1 cellular context compared by ENCODE assay signal in the genomic region with DNA sequence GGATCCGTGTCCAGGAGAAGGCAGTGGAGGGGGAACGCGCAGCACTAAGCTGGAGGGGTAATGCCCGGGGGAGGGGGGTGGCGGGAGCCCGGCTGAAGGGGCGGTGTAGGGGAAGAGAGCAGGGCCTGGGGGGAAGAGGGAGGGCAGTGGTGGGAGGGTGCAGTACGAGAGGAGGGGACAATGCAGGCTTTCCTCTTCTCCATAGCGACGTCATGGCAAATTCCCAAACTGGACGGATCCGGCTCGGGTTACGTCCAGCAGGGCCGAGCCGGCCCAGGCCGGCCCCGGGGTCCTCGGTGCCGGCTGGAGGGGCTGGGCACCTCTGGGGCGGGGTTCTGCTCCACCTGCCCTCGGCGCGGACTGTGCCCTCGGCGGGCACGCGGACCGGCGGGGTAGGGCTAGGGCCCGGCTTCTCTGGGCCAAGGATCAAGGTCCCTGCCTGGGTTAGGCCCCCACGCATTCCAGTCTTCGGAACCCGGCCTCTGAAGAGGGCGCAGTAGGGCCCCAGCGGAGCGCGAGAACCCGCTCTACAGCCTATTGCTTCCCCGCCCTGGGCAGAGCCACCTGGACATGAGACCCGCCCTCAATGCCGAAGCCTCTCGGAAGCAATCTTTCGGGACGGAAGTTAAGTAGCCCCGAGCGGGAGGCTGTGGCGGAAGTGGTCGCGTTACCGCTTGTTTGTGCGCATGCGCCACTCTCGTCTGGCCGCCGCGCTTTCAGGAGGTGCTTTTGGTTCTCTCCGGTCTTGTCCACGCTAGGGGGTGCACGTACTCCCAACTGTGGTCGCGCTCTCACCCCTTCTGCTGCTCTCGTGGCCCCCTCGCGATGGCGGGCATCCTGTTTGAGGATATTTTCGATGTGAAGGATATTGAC.
TF ChIP-seq lines count a peak whose summit lies in the region.

No MANE protein-coding gene starts in this region.

TF ChIP-seq in HepG2, 621 proteins besides CTCF, POLR2A, EP300 and RAD21 (continued from another document and continues in another):
- TF ChIP-seq ZNF484 (CRISPR knock-in tag; IDR thresholded peaks at IDR 0.05; ENCODE audit: borderline replicate concordance, low read depth), result no peak
- TF ChIP-seq ZNF570 (CRISPR knock-in tag; IDR thresholded peaks at IDR 0.05; ENCODE audit: borderline replicate concordance), result no peak
- TF ChIP-seq, protein P1, sequence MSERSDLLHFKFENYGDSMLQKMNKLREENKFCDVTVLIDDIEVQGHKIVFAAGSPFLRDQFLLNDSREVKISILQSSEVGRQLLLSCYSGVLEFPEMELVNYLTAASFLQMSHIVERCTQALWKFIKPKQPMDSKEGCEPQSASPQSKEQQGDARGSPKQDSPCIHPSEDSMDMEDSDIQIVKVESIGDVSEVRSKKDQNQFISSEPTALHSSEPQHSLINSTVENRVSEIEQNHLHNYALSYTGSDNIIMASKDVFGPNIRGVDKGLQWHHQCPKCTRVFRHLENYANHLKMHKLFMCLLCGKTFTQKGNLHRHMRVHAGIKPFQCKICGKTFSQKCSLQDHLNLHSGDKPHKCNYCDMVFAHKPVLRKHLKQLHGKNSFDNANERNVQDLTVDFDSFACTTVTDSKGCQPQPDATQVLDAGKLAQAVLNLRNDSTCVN (CRISPR knock-in tag; IDR thresholded peaks at IDR 0.05; ENCODE audit: borderline replicate concordance), result no peak; the same call in 1 of the 2 replicates
- no peak for TF ChIP-seq IKZF4 (CRISPR knock-in tag; IDR thresholded peaks at IDR 0.05; ENCODE audit: borderline replicate concordance, low read depth, not compliant biosample characterization)
- no peak for TF ChIP-seq FOXA1 (IDR thresholded peaks at IDR 0.05)
- no peak for TF ChIP-seq FOXA1 (CRISPR knock-in tag; IDR thresholded peaks at IDR 0.05)
- TF ChIP-seq, protein P2, sequence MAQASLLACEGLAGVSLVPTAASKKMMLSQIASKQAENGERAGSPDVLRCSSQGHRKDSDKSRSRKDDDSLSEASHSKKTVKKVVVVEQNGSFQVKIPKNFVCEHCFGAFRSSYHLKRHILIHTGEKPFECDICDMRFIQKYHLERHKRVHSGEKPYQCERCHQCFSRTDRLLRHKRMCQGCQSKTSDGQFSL (CRISPR knock-in tag; IDR thresholded peaks at IDR 0.05), result no peak
- no peak; the same call in 1 of the 2 replicates for TF ChIP-seq ZFP36L2 (CRISPR knock-in tag; IDR thresholded peaks at IDR 0.05)
- peak; percentile 27; the same call in 1 of the 2 replicates for TF ChIP-seq RFXANK (CRISPR knock-in tag; IDR thresholded peaks at IDR 0.05)
- TF ChIP-seq, protein P3, sequence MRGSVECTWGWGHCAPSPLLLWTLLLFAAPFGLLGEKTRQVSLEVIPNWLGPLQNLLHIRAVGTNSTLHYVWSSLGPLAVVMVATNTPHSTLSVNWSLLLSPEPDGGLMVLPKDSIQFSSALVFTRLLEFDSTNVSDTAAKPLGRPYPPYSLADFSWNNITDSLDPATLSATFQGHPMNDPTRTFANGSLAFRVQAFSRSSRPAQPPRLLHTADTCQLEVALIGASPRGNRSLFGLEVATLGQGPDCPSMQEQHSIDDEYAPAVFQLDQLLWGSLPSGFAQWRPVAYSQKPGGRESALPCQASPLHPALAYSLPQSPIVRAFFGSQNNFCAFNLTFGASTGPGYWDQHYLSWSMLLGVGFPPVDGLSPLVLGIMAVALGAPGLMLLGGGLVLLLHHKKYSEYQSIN (CRISPR knock-in tag; IDR thresholded peaks at IDR 0.05; ENCODE audit: borderline replicate concordance), result no peak
- TF ChIP-seq, protein P4, sequence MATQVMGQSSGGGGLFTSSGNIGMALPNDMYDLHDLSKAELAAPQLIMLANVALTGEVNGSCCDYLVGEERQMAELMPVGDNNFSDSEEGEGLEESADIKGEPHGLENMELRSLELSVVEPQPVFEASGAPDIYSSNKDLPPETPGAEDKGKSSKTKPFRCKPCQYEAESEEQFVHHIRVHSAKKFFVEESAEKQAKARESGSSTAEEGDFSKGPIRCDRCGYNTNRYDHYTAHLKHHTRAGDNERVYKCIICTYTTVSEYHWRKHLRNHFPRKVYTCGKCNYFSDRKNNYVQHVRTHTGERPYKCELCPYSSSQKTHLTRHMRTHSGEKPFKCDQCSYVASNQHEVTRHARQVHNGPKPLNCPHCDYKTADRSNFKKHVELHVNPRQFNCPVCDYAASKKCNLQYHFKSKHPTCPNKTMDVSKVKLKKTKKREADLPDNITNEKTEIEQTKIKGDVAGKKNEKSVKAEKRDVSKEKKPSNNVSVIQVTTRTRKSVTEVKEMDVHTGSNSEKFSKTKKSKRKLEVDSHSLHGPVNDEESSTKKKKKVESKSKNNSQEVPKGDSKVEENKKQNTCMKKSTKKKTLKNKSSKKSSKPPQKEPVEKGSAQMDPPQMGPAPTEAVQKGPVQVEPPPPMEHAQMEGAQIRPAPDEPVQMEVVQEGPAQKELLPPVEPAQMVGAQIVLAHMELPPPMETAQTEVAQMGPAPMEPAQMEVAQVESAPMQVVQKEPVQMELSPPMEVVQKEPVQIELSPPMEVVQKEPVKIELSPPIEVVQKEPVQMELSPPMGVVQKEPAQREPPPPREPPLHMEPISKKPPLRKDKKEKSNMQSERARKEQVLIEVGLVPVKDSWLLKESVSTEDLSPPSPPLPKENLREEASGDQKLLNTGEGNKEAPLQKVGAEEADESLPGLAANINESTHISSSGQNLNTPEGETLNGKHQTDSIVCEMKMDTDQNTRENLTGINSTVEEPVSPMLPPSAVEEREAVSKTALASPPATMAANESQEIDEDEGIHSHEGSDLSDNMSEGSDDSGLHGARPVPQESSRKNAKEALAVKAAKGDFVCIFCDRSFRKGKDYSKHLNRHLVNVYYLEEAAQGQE (IDR thresholded peaks at IDR 0.05; ENCODE audit: borderline replicate concordance in 1 of 2, low read depth in 1 of 2, low read length in 2 of 2), result peak in 1 of 2 experiments; percentile 31; a peak in 1 of 4 replicates
- no peak for TF ChIP-seq REL (CRISPR knock-in tag; conservative IDR thresholded peaks at IDR 0.05)
- TF ChIP-seq, protein P5, sequence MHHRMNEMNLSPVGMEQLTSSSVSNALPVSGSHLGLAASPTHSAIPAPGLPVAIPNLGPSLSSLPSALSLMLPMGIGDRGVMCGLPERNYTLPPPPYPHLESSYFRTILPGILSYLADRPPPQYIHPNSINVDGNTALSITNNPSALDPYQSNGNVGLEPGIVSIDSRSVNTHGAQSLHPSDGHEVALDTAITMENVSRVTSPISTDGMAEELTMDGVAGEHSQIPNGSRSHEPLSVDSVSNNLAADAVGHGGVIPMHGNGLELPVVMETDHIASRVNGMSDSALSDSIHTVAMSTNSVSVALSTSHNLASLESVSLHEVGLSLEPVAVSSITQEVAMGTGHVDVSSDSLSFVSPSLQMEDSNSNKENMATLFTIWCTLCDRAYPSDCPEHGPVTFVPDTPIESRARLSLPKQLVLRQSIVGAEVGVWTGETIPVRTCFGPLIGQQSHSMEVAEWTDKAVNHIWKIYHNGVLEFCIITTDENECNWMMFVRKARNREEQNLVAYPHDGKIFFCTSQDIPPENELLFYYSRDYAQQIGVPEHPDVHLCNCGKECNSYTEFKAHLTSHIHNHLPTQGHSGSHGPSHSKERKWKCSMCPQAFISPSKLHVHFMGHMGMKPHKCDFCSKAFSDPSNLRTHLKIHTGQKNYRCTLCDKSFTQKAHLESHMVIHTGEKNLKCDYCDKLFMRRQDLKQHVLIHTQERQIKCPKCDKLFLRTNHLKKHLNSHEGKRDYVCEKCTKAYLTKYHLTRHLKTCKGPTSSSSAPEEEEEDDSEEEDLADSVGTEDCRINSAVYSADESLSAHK (CRISPR knock-in tag; IDR thresholded peaks at IDR 0.05; ENCODE audit: borderline replicate concordance), result no peak
- TF ChIP-seq NR2F1 (CRISPR knock-in tag; IDR thresholded peaks at IDR 0.05), result peak; percentile 30 to 83; a peak in 3 of 4 replicates
- TF ChIP-seq THYN1 (CRISPR knock-in tag; IDR thresholded peaks at IDR 0.05; ENCODE audit: borderline replicate concordance, low read depth), result no peak
- TF ChIP-seq, protein P6, sequence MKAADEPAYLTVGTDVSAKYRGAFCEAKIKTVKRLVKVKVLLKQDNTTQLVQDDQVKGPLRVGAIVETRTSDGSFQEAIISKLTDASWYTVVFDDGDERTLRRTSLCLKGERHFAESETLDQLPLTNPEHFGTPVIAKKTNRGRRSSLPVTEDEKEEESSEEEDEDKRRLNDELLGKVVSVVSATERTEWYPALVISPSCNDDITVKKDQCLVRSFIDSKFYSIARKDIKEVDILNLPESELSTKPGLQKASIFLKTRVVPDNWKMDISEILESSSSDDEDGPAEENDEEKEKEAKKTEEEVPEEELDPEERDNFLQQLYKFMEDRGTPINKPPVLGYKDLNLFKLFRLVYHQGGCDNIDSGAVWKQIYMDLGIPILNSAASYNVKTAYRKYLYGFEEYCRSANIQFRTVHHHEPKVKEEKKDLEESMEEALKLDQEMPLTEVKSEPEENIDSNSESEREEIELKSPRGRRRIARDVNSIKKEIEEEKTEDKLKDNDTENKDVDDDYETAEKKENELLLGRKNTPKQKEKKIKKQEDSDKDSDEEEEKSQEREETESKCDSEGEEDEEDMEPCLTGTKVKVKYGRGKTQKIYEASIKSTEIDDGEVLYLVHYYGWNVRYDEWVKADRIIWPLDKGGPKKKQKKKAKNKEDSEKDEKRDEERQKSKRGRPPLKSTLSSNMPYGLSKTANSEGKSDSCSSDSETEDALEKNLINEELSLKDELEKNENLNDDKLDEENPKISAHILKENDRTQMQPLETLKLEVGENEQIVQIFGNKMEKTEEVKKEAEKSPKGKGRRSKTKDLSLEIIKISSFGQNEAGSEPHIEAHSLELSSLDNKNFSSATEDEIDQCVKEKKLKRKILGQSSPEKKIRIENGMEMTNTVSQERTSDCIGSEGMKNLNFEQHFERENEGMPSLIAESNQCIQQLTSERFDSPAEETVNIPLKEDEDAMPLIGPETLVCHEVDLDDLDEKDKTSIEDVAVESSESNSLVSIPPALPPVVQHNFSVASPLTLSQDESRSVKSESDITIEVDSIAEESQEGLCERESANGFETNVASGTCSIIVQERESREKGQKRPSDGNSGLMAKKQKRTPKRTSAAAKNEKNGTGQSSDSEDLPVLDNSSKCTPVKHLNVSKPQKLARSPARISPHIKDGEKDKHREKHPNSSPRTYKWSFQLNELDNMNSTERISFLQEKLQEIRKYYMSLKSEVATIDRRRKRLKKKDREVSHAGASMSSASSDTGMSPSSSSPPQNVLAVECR (CRISPR knock-in tag; IDR thresholded peaks at IDR 0.05; ENCODE audit: borderline replicate concordance), result peak; percentile 82
- peak; percentile 98 for TF ChIP-seq HNRNPL (IDR thresholded peaks at IDR 0.05; ENCODE audit: low read depth, low read length)
- TF ChIP-seq, protein P7, sequence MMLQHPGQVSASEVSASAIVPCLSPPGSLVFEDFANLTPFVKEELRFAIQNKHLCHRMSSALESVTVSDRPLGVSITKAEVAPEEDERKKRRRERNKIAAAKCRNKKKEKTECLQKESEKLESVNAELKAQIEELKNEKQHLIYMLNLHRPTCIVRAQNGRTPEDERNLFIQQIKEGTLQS (CRISPR knock-in tag; IDR thresholded peaks at IDR 0.05), result no peak; the same call in 1 of the 2 replicates
- TF ChIP-seq ZNF329 (CRISPR knock-in tag; IDR thresholded peaks at IDR 0.05; ENCODE audit: low read depth), result 0 out of 2 replicates have a peak, but pooled peaks have one; percentile 73
- TF ChIP-seq CAMTA2 (CRISPR knock-in tag; IDR thresholded peaks at IDR 0.05; ENCODE audit: borderline replicate concordance), result no peak; the same call in 1 of the 2 replicates
- peak; percentile 88 for TF ChIP-seq GATAD1 (CRISPR knock-in tag; IDR thresholded peaks at IDR 0.05)
- TF ChIP-seq ZKSCAN8 (CRISPR knock-in tag; IDR thresholded peaks at IDR 0.05; ENCODE audit: borderline replicate concordance), result peak; percentile 34; the same call in 1 of the 2 replicates
- 0 out of 2 replicates have a peak, but pooled peaks have one; percentile 82 for TF ChIP-seq ZNF614 (CRISPR knock-in tag; IDR thresholded peaks at IDR 0.05; ENCODE audit: borderline replicate concordance)
- peak; percentile 75; the same call in 1 of the 2 replicates for TF ChIP-seq ZNF766 (CRISPR knock-in tag; IDR thresholded peaks at IDR 0.05; ENCODE audit: borderline replicate concordance)
- TF ChIP-seq NONO (IDR thresholded peaks at IDR 0.05), result no peak
- TF ChIP-seq NONO (CRISPR knock-in tag; conservative IDR thresholded peaks at IDR 0.05), result peak; percentile 81; the same call in 1 of the 2 replicates
- TF ChIP-seq, protein P8, sequence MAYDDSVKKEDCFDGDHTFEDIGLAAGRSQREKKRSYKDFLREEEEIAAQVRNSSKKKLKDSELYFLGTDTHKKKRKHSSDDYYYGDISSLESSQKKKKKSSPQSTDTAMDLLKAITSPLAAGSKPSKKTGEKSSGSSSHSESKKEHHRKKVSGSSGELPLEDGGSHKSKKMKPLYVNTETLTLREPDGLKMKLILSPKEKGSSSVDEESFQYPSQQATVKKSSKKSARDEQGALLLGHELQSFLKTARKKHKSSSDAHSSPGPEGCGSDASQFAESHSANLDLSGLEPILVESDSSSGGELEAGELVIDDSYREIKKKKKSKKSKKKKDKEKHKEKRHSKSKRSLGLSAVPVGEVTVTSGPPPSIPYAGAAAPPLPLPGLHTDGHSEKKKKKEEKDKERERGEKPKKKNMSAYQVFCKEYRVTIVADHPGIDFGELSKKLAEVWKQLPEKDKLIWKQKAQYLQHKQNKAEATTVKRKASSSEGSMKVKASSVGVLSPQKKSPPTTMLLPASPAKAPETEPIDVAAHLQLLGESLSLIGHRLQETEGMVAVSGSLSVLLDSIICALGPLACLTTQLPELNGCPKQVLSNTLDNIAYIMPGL (CRISPR knock-in tag; IDR thresholded peaks at IDR 0.05; ENCODE audit: borderline replicate concordance in 1 of 2, low read depth in 1 of 2), result peak; percentile 93 to 97; a peak in 3 of 4 replicates
- peak; percentile 84; the same call in 1 of the 2 replicates for TF ChIP-seq CENPT (CRISPR knock-in tag; IDR thresholded peaks at IDR 0.05; ENCODE audit: low read depth)
- no peak for TF ChIP-seq CBX2 (IDR thresholded peaks at IDR 0.05; ENCODE audit: low read depth, low read length)
- TF ChIP-seq CBX2 (CRISPR knock-in tag; IDR thresholded peaks at IDR 0.05; ENCODE audit: low read depth), result no peak
- peak; percentile 30 for TF ChIP-seq MIER3 (CRISPR knock-in tag; IDR thresholded peaks at IDR 0.05; ENCODE audit: borderline replicate concordance)
- TF ChIP-seq, protein P9, sequence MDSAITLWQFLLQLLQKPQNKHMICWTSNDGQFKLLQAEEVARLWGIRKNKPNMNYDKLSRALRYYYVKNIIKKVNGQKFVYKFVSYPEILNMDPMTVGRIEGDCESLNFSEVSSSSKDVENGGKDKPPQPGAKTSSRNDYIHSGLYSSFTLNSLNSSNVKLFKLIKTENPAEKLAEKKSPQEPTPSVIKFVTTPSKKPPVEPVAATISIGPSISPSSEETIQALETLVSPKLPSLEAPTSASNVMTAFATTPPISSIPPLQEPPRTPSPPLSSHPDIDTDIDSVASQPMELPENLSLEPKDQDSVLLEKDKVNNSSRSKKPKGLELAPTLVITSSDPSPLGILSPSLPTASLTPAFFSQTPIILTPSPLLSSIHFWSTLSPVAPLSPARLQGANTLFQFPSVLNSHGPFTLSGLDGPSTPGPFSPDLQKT (CRISPR knock-in tag; IDR thresholded peaks at IDR 0.05; ENCODE audit: borderline replicate concordance), result no peak
- peak; percentile 85; the same call in 1 of the 2 replicates for TF ChIP-seq ZNF782 (CRISPR knock-in tag; IDR thresholded peaks at IDR 0.05; ENCODE audit: borderline replicate concordance)
- peak; percentile 78 for TF ChIP-seq ZMYM4 (CRISPR knock-in tag; IDR thresholded peaks at IDR 0.05)
- TF ChIP-seq KLF12 (CRISPR knock-in tag; IDR thresholded peaks at IDR 0.05; ENCODE audit: borderline replicate concordance), result peak; percentile 75; the same call in 1 of the 2 replicates
- no peak; the same call in 1 of the 2 replicates for TF ChIP-seq ATF7-NPFF (CRISPR knock-in tag; IDR thresholded peaks at IDR 0.05; ENCODE audit: low read depth)
- peak; percentile 56 for TF ChIP-seq FOSL2 (CRISPR knock-in tag; IDR thresholded peaks at IDR 0.05)
- TF ChIP-seq SP140L (CRISPR knock-in tag; IDR thresholded peaks at IDR 0.05; ENCODE audit: borderline replicate concordance), result no peak
- peak; percentile 76 for TF ChIP-seq SP4 (CRISPR knock-in tag; IDR thresholded peaks at IDR 0.05)
- no peak; the same call in 1 of the 2 replicates for TF ChIP-seq ERF (CRISPR knock-in tag; IDR thresholded peaks at IDR 0.05)
- TF ChIP-seq PCBP2 (optimal IDR thresholded peaks at IDR 0.05; ENCODE audit: low read depth, low read length, poor library complexity, severe bottlenecking), result no peak
